Comparison of ENCODE assay signal across 25 cellular contexts in genomic region chr1:115266729-115267421, GRCh38.
DNase-seq lines count a peak whose midpoint lies in the region; ATAC-seq and TF ChIP-seq lines count a peak whose summit lies in the region.
"Had no signal": no experiment of that assay in that cellular context is flagged by ENCODE, and none has a peak within 500 bp of the region (broad histone marks: within the 10 kb centered on the region; RNA-seq: fewer than 3 reads in every experiment).

No MANE protein-coding gene starts in this region.

- H3K36me3 ChIP-seq in mammary epithelial cell (ENCODE audit: insufficient read depth, low read length) (no peaks in the 10 kb centered on the region), mesenchymal stem cell (ENCODE audit: control insufficient read depth in 1 of 2, insufficient read depth in 2 of 2, low read depth in 1 of 2, low read length in 2 of 2) (no peaks in the 10 kb centered on the region), tibial nerve (no peaks in the 10 kb centered on the region)
- H3K36me3 ChIP-seq: right lobe of liver had no signal

- 81% methylated on average over 10 of the region's 10 CpGs for WGBS in mammary epithelial cell (ENCODE audit: low coverage, missing lambda C conversion rate)
- WGBS in mesenchymal stem cell, result 63% methylated on average over 8 of the region's 10 CpGs
- WGBS in tibial nerve, 2 donors, result 34% methylated on average over 10 of the region's 10 CpGs

- no peak overlapping the region for H3K18ac ChIP-seq in mesenchymal stem cell (ENCODE audit: low read depth in 1 of 2, low read length in 2 of 2)

- H2BK15ac ChIP-seq in mesenchymal stem cell (ENCODE audit: low read depth, poor library complexity, severe bottlenecking), result no peak overlapping the region

- no peak for TF ChIP-seq POLR2A in tibial nerve (IDR thresholded peaks at IDR 0.05)

- H3K4me3 Mint-ChIP-seq in MCF 10A (ENCODE audit: unreplicated experiment), result no peak overlapping the region
- H3K4me3 Mint-ChIP-seq in natural killer cell treated with Interleukin-12 subunit alpha and Interleukin-12 subunit beta and Interleukin-15 and Interleukin-18, amount 100 ng/mL, for 72 hours, result no peak overlapping the region
- H3K4me3 Mint-ChIP-seq: activated CD4-positive, alpha-beta T cell treated with anti-CD3 and anti-CD28 coated beads for 36 hours; activated naive CD4-positive, alpha-beta T cell treated with anti-CD3 and anti-CD28 coated beads for 36 hours had no signal

- POLR2A ChIA-PET in MCF 10A (lab: Yijun Ruan, JAX), result interaction anchor here (0.6 kb wide), 2 partner anchors 17 to 98 kb away, joined by 3 to 4 read pairs; no protein-coding TSS in a partner anchor

- DNase-seq in mammary epithelial cell (peak; percentile 15), MCF 10A (ENCODE audit: unreplicated experiment) (no peak), fibroblast of villous mesenchyme (ENCODE audit: low read depth) (peak; percentile 47), mesenchymal stem cell (no peak), tibial nerve (ENCODE audit: low spot score in 2 of 2) (no peak), T-helper 2 cell (no peak)
- DNase-seq in natural killer cell treated with Interleukin-12 subunit alpha and Interleukin-12 subunit beta and Interleukin-15 and Interleukin-18, amount 100 ng/mL, for 72 hours (ENCODE audit: low spot score), result no peak
- DNase-seq: activated CD4-positive, alpha-beta T cell treated with anti-CD3 and anti-CD28 coated beads for 36 hours; activated naive CD4-positive, alpha-beta T cell treated with anti-CD3 and anti-CD28 coated beads for 36 hours; activated T-cell treated with anti-CD3 and anti-CD28 coated beads, Interleukin-2, amount 50 U/mL, for 48 hours; anterior cingulate cortex; COR-L47; effector memory CD4-positive, alpha-beta T cell; NCI-H1048; NCI-H187 treated with DMSO at 0.1 percent for 48 hours; NCI-H226; NCI-H748 treated with DMSO at 0.1 percent for 48 hours; occipital lobe; right lobe of liver; SHP77; stimulated activated CD8-positive, alpha-beta memory T cell treated with anti-CD3 and anti-CD28 coated beads, Interleukin-4, amount 100 ng/mL, for 48 hours; SW 1271 had no signal

- H3K36me3 Mint-ChIP-seq in MCF 10A (ENCODE audit: insufficient read depth, unreplicated experiment), result no peaks in the 10 kb centered on the region
- no peaks in the 10 kb centered on the region for H3K36me3 Mint-ChIP-seq in natural killer cell treated with Interleukin-12 subunit alpha and Interleukin-12 subunit beta and Interleukin-15 and Interleukin-18, amount 100 ng/mL, for 72 hours

- no peak overlapping the region for H3K23ac ChIP-seq in mesenchymal stem cell (ENCODE audit: low read length in 2 of 2)

- H3K27me3 ChIP-seq in mammary epithelial cell (ENCODE audit: insufficient read depth, low read length) (no peaks in the 10 kb centered on the region), mesenchymal stem cell (ENCODE audit: control insufficient read depth in 1 of 2, insufficient read depth in 1 of 2, low read length in 2 of 2) (peaks cover 0 to 7% of the 10 kb centered on the region in 2 experiments), tibial nerve (no peaks in the 10 kb centered on the region)
- H3K27me3 ChIP-seq: right lobe of liver had no signal

- H3K9me3 Mint-ChIP-seq in MCF 10A (ENCODE audit: unreplicated experiment), result no peaks in the 10 kb centered on the region
- H3K9me3 Mint-ChIP-seq in natural killer cell treated with Interleukin-12 subunit alpha and Interleukin-12 subunit beta and Interleukin-15 and Interleukin-18, amount 100 ng/mL, for 72 hours, result no peaks in the 10 kb centered on the region
- H3K9me3 Mint-ChIP-seq: activated naive CD4-positive, alpha-beta T cell treated with anti-CD3 and anti-CD28 coated beads for 36 hours had no signal

- no peak overlapping the region for H2BK5ac ChIP-seq in mesenchymal stem cell (ENCODE audit: low read depth, low read length, poor library complexity, severe bottlenecking)

- dilution Hi-C loops in mammary epithelial cell (cut with HindIII; ENCODE audit: low sequenced_read_pairs), result no loop called here

- no peaks in the 10 kb centered on the region for H3K79me1 ChIP-seq in mesenchymal stem cell (replicated peaks; ENCODE audit: low read length, poor library complexity, severe bottlenecking)

- H3K27me3 Mint-ChIP-seq in MCF 10A (ENCODE audit: insufficient read depth, unreplicated experiment), result no peaks in the 10 kb centered on the region
- peaks cover 14 to 16% of the 10 kb centered on the region in 2 donors for H3K27me3 Mint-ChIP-seq in natural killer cell treated with Interleukin-12 subunit alpha and Interleukin-12 subunit beta and Interleukin-15 and Interleukin-18, amount 100 ng/mL, for 72 hours

- CTCF ChIA-PET in mammary epithelial cell (lab: Charles Lee; ENCODE audit: low non-redundant PET) (interaction anchor here (0.6 kb wide), 1 partner anchor 110 kb away, joined by 3 read pairs; no protein-coding TSS in a partner anchor), MCF 10A (lab: Yijun Ruan, JAX) (interaction anchor here (1.2 to 1.5 kb wide), 2 partner anchors 9 to 197 kb away, joined by 3 read pairs; no protein-coding TSS in a partner anchor)

- H4K20me1 ChIP-seq in mammary epithelial cell (ENCODE audit: insufficient read depth, low read length), result no peaks in the 10 kb centered on the region

- H2AFZ ChIP-seq in mammary epithelial cell (ENCODE audit: low read depth, low read length) (no peak overlapping the region), mesenchymal stem cell (ENCODE audit: low read depth, low read length) (no peak overlapping the region)

- no peaks in the 10 kb centered on the region for H3K79me2 ChIP-seq in mammary epithelial cell (ENCODE audit: insufficient read depth, low read length)

- H3K4ac ChIP-seq in mesenchymal stem cell (ENCODE audit: low read depth in 1 of 2, low read length in 2 of 2), result no peak overlapping the region

- H3K27ac ChIP-seq in mammary epithelial cell (ENCODE audit: insufficient read depth, low read depth, low read length) (no peak overlapping the region), mesenchymal stem cell (ENCODE audit: low read length, poor library complexity, severe bottlenecking) (no peak overlapping the region), tibial nerve (peak overlapping the region in 2 of 4 donors; percentile 7 to 52)
- H3K27ac ChIP-seq: right lobe of liver had no signal

- BruUV-seq in mammary epithelial cell (replicated peaks; lab: Mats Ljungman, UMichigan) (no TSS peak), MCF 10A (replicated peaks; lab: Mats Ljungman, UMichigan) (no TSS peak)

- no peak for ATAC-seq in natural killer cell treated with Interleukin-12 subunit alpha and Interleukin-12 subunit beta and Interleukin-15 and Interleukin-18, amount 100 ng/mL, for 72 hours
- ATAC-seq in GM21723 (IDR thresholded peaks at IDR 0.05; ENCODE audit: unreplicated experiment), result no peak
- ATAC-seq: activated CD4-positive, alpha-beta T cell treated with anti-CD3 and anti-CD28 coated beads for 36 hours; esophagus mucosa; right lobe of liver had no signal

- H3K4me3 ChIP-seq in mammary epithelial cell (replicated peaks in 1 of 3; ENCODE audit: insufficient read depth in 1 of 3, low read depth in 2 of 3, low read length in 3 of 3) (no peak overlapping the region), fibroblast of villous mesenchyme (ENCODE audit: low read depth, low read length) (no peak overlapping the region), mesenchymal stem cell (ENCODE audit: insufficient read depth in 1 of 2, low read depth in 1 of 2, low read length in 2 of 2) (peak overlapping the region in 1 of 2 experiments; percentile 34), tibial nerve (peak overlapping the region in 1 of 4 donors; percentile 14)
- H3K4me3 ChIP-seq: lung, right lobe of liver had no signal

- no peak overlapping the region for H3K14ac ChIP-seq in mesenchymal stem cell (ENCODE audit: low read length in 2 of 2)

- H3K4me1 ChIP-seq in mammary epithelial cell (ENCODE audit: insufficient read depth, low read length) (no peaks in the 10 kb centered on the region), mesenchymal stem cell (ENCODE audit: control insufficient read depth, insufficient read depth, low read depth, low read length) (no peaks in the 10 kb centered on the region), tibial nerve (peaks cover 0 to 19% (median 0%) of the 10 kb centered on the region in 4 donors)
- H3K4me1 ChIP-seq: right lobe of liver had no signal

- no peak for TF ChIP-seq CTCF in mammary epithelial cell (conservative IDR thresholded peaks at IDR 0.05 in 1 of 2, IDR thresholded peaks at IDR 0.05 in 1 of 2; ENCODE audit: extremely low read depth in 1 of 2, insufficient read depth in 1 of 2, low read depth in 1 of 2, low read length in 2 of 2)
- no peak for TF ChIP-seq CTCF in MCF 10A (IDR thresholded peaks at IDR 0.05; ENCODE audit: unreplicated experiment)
- TF ChIP-seq CTCF in fibroblast of villous mesenchyme (IDR thresholded peaks at IDR 0.05; ENCODE audit: insufficient read depth, low read depth, low read length), result no peak
- no peak for TF ChIP-seq CTCF in tibial nerve (IDR thresholded peaks at IDR 0.05)

- no peaks in the 10 kb centered on the region for H3K9me3 ChIP-seq in mammary epithelial cell (replicated peaks; ENCODE audit: insufficient read depth, low read length)
- H3K9me3 ChIP-seq in mesenchymal stem cell (ENCODE audit: control insufficient read depth, low read length), result no peaks in the 10 kb centered on the region
- H3K9me3 ChIP-seq in tibial nerve, result no peaks in the 10 kb centered on the region
- H3K9me3 ChIP-seq: right lobe of liver had no signal

- intact Hi-C loops in mammary epithelial cell (cut with micrococcal nuclease), result no loop called here
- intact Hi-C loops in MCF 10A (cut with micrococcal nuclease), result no loop called here

- no peak overlapping the region for H2BK120ac ChIP-seq in mesenchymal stem cell (ENCODE audit: low read depth, low read length)

- H4K91ac ChIP-seq in mesenchymal stem cell (ENCODE audit: low read length), result no peak overlapping the region

- H3K9ac ChIP-seq in mammary epithelial cell (ENCODE audit: insufficient read depth, low read length), result no peak overlapping the region
- peak overlapping the region; percentile 44 for H3K9ac ChIP-seq in mesenchymal stem cell (ENCODE audit: low read length)

- no peak overlapping the region for H2BK12ac ChIP-seq in mesenchymal stem cell (ENCODE audit: low read length in 2 of 2)

- peak; percentile 56 to 70 for TF ChIP-seq EP300 in tibial nerve (IDR thresholded peaks at IDR 0.05)

- H4K8ac ChIP-seq in mesenchymal stem cell (ENCODE audit: low read length), result no peak overlapping the region

- peaks cover 5% of the 10 kb centered on the region for H3K4me1 Mint-ChIP-seq in MCF 10A (ENCODE audit: insufficient read depth, unreplicated experiment)
- no peaks in the 10 kb centered on the region for H3K4me1 Mint-ChIP-seq in natural killer cell treated with Interleukin-12 subunit alpha and Interleukin-12 subunit beta and Interleukin-15 and Interleukin-18, amount 100 ng/mL, for 72 hours (ENCODE audit: low read depth in 2 of 2)
- H3K4me1 Mint-ChIP-seq: activated CD4-positive, alpha-beta T cell treated with anti-CD3 and anti-CD28 coated beads for 36 hours had no signal

- no peak overlapping the region for H3K27ac Mint-ChIP-seq in MCF 10A (ENCODE audit: low read depth, unreplicated experiment)
- H3K27ac Mint-ChIP-seq in natural killer cell treated with Interleukin-12 subunit alpha and Interleukin-12 subunit beta and Interleukin-15 and Interleukin-18, amount 100 ng/mL, for 72 hours, result no peak overlapping the region
- H3K27ac Mint-ChIP-seq: activated CD4-positive, alpha-beta T cell treated with anti-CD3 and anti-CD28 coated beads for 36 hours; activated naive CD4-positive, alpha-beta T cell treated with anti-CD3 and anti-CD28 coated beads for 36 hours had no signal

- no peak overlapping the region for H2AK5ac ChIP-seq in mesenchymal stem cell (ENCODE audit: low read length, severe bottlenecking)

- no peak overlapping the region for H3K4me2 ChIP-seq in mammary epithelial cell (ENCODE audit: insufficient read depth, low read depth, low read length)
- no peak overlapping the region for H3K4me2 ChIP-seq in mesenchymal stem cell (ENCODE audit: low read length, poor library complexity, severe bottlenecking)

- in situ Hi-C loops in mammary epithelial cell (cut with MboI; ENCODE audit: low sequenced_read_pairs in 2 of 2), result no loop called here

Comparison
In these comparisons a context has a peak if more than half of its experiments do, and no peak if none do; other contexts are left out.
1. DNase-seq: peak in mammary epithelial cell (single experiment) and fibroblast of villous mesenchyme (single experiment); none in MCF 10A (single experiment), mesenchymal stem cell (single experiment), tibial nerve (0 of 2), natural killer cell treated with Interleukin-12 subunit alpha and Interleukin-12 subunit beta and Interleukin-15 and Interleukin-18, amount 100 ng/mL, for 72 hours (single experiment) and T-helper 2 cell (0 of 5).